In the genomic region with DNA sequence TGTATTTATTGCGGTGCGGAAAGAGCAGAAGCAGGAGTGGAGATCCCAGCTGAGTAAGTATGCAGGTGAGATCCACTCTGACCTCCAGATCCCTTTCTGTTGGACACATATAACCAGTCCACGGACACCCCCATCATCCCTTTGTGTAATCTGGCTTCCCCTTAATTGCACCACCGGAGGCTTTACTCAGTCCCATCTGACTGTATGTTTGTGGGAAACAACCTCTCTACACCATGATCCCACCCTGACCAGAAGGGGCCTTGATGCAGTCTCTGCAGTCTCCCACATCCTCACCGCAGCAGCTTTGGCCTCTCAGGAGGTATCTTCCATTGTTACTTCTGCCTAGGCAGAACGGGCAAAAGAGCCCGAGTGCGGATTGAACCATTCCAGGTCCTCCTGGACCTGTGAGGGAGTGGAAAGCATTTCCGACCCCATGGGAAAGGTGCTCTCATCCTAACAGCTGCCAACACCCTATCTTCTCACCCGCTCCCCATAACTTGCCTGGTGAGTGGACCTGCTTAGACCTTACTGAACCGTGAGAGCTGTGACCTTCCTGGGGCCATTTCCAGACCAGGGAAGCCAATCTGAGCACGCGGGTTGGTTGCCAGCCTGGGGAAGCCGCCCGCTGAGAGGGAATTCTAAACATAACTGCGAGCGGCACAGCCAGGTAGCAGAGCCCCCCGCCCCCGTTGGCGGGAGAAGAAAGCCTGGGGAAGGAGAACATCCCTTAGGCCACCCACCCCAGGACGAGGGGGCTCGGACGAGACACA, we compare ENCODE assay signal across 10 cellular contexts. TPM values are rescaled to one million over a fixed set of nuclear protein-coding genes. Genes with fewer than 3 reads are reported as not detected.
DNase-seq lines count a peak whose midpoint lies in the region; ATAC-seq and TF ChIP-seq lines count a peak whose summit lies in the region.
"Had no signal": no experiment of that assay in that cellular context is flagged by ENCODE, and none has a peak within 500 bp of the region (broad histone marks: within the 10 kb centered on the region; RNA-seq: fewer than 3 reads in every experiment).

No MANE protein-coding gene starts in this region.

- H3K4me1 Mint-ChIP-seq in Caco-2 (ENCODE audit: low read depth, unreplicated experiment) = peaks cover 14% of the 10 kb centered on the region

- H3K9me3 ChIP-seq in Caco-2 (no peaks in the 10 kb centered on the region), iPS-18c (ENCODE audit: control insufficient read depth, insufficient read depth, low read length) (no peaks in the 10 kb centered on the region), parathyroid adenoma (ENCODE audit: control insufficient read depth, low read length) (no peaks in the 10 kb centered on the region), OCI-LY7 (ENCODE audit: low read length) (no peaks in the 10 kb centered on the region)

- H3K4me2 ChIP-seq in parathyroid adenoma (ENCODE audit: low read length) (peak overlapping the region; percentile 64), OCI-LY7 (ENCODE audit: low read length) (no peak overlapping the region)

- H4K20me1 ChIP-seq in OCI-LY7 (ENCODE audit: insufficient read depth, low read length) = no peaks in the 10 kb centered on the region

- H3K36me3 ChIP-seq in Caco-2 (ENCODE audit: control insufficient read depth, insufficient read depth, low read length) (no peaks in the 10 kb centered on the region), parathyroid adenoma (ENCODE audit: control insufficient read depth, insufficient read depth, low read length) (no peaks in the 10 kb centered on the region), OCI-LY7 (ENCODE audit: insufficient read depth, low read length) (no peaks in the 10 kb centered on the region)

- H3K9me3 Mint-ChIP-seq in Caco-2 (ENCODE audit: unreplicated experiment) = no peaks in the 10 kb centered on the region

- intact Hi-C loops in Caco-2 (cut with micrococcal nuclease; ENCODE audit: unreplicated experiment) = no loop called here
- intact Hi-C loops in OCI-LY7 (cut with micrococcal nuclease; ENCODE audit: unreplicated experiment) = no loop called here

- H3K36me3 Mint-ChIP-seq in Caco-2 (ENCODE audit: insufficient read depth, unreplicated experiment) = peaks cover 10% of the 10 kb centered on the region

- H2AFZ ChIP-seq in parathyroid adenoma (peak overlapping the region; percentile 63), OCI-LY7 (ENCODE audit: low read length) (no peak overlapping the region)

- H3K9ac ChIP-seq in parathyroid adenoma = no peak overlapping the region

- BruUV-seq in Caco-2 (replicated peaks; lab: Mats Ljungman, UMichigan) = TSS peak; percentile 27
- no TSS peak for BruUV-seq in OCI-LY7 (replicated peaks; lab: Mats Ljungman, UMichigan)

- peak overlapping the region; percentile 53 for H3K27ac Mint-ChIP-seq in Caco-2 (ENCODE audit: unreplicated experiment)

- no peak for TF ChIP-seq CTCF in Caco-2 (IDR thresholded peaks at IDR 0.05; ENCODE audit: insufficient read depth in 1 of 2, low read depth in 1 of 2, low read length in 1 of 2, severe bottlenecking in 1 of 2, unreplicated experiment in 1 of 2)
- no peak for TF ChIP-seq CTCF in astrocyte of the cerebellum (IDR thresholded peaks at IDR 0.05; ENCODE audit: low read depth, low read length, missing control alignments)
- no peak for TF ChIP-seq CTCF in parathyroid adenoma (IDR thresholded peaks at IDR 0.05)
- TF ChIP-seq CTCF in OCI-LY7 (conservative IDR thresholded peaks at IDR 0.05; ENCODE audit: low read length) = no peak

- in situ Hi-C loops in astrocyte of the cerebellum (cut with HindIII; ENCODE audit: low sequenced_read_pairs) = no loop called here

- peak overlapping the region; percentile 78 for H3K4me3 ChIP-seq in Caco-2 (ENCODE audit: low read depth, low read length)
- H3K4me3 ChIP-seq in astrocyte of the cerebellum (ENCODE audit: low read depth, low read length) = peak overlapping the region; percentile 65
- H3K4me3 ChIP-seq in iPS-18c (ENCODE audit: insufficient read depth, low read depth, low read length) = peak overlapping the region; percentile 65
- H3K4me3 ChIP-seq in parathyroid adenoma (ENCODE audit: low read depth, low read length) = peak overlapping the region; percentile 46
- no peak overlapping the region for H3K4me3 ChIP-seq in OCI-LY7 (ENCODE audit: low read depth, low read length, poor library complexity, severe bottlenecking)

- no peaks in the 10 kb centered on the region for H3K4me1 ChIP-seq in Caco-2
- H3K4me1 ChIP-seq in parathyroid adenoma = no peaks in the 10 kb centered on the region
- H3K4me1 ChIP-seq in OCI-LY7 (ENCODE audit: insufficient read depth, low read length, poor library complexity, severe bottlenecking) = no peaks in the 10 kb centered on the region

- no peaks in the 10 kb centered on the region for H3K9me2 ChIP-seq in OCI-LY7 (ENCODE audit: insufficient read depth, low read length)

- H3K4me3 Mint-ChIP-seq in Caco-2 (ENCODE audit: unreplicated experiment) = peak overlapping the region; percentile 91

- POLR2A ChIA-PET in Caco-2 (lab: Charles Lee) = no interaction called here
- POLR2A ChIA-PET in OCI-LY7 (lab: Charles Lee) = no interaction called here

- H3K27ac ChIP-seq in parathyroid adenoma = peak overlapping the region; percentile 30
- H3K27ac ChIP-seq in OCI-LY7 (ENCODE audit: low read depth, low read length, poor library complexity, severe bottlenecking) = no peak overlapping the region

- no peak for ATAC-seq in GM19467 (IDR thresholded peaks at IDR 0.05; ENCODE audit: unreplicated experiment)

- H3K27me3 ChIP-seq in Caco-2 (replicated peaks; ENCODE audit: control insufficient read depth, insufficient read depth, low read length) = no peaks in the 10 kb centered on the region
- no peaks in the 10 kb centered on the region for H3K27me3 ChIP-seq in parathyroid adenoma (ENCODE audit: control insufficient read depth, insufficient read depth, low read length)

- CTCF ChIA-PET in Caco-2 (lab: Charles Lee) (no interaction called here), OCI-LY7 (lab: Charles Lee; ENCODE audit: unreplicated experiment) (no interaction called here)

- peaks cover 7% of the 10 kb centered on the region for H3K27me3 Mint-ChIP-seq in Caco-2 (ENCODE audit: insufficient read depth, unreplicated experiment)

- no peak for DNase-seq in Caco-2
- DNase-seq in astrocyte of the cerebellum (ENCODE audit: low read depth) = no peak
- DNase-seq in OCI-LY7 (ENCODE audit: low spot score) = no peak
- DNase-seq in DMS53 treated with DMSO at 0.1 percent for 48 hours (lab: John Stamatoyannopoulos, UW; ENCODE audit: unreplicated experiment) = no peak
- DNase-seq in ureter (ENCODE audit: low spot score) = no peak
- DNase-seq: left cardiac atrium, NCI-H1930 had no signal

- H3K79me2 ChIP-seq in parathyroid adenoma = no peaks in the 10 kb centered on the region
- H3K79me2 ChIP-seq in OCI-LY7 (ENCODE audit: insufficient read depth, low read depth, low read length) = no peaks in the 10 kb centered on the region

RNA-seq across cellular contexts. Expression of a gene that starts 1.1 kb away (rescaled TPM):
- 2.2 and 2.5 TPM in 2 replicates for total RNA-seq in Caco-2 (2022)
- not detected in 2 replicates for total RNA-seq in OCI-LY7 (2014; rRNA removed; shearing (Covaris generic))
- total RNA-seq in OCI-LY7 (2022) = not detected in 2 replicates
- 89.1 TPM for total RNA-seq in ureter

Comparison
In these comparisons a context has a peak if more than half of its experiments do, and no peak if none do; other contexts are left out.
1. RNA of a gene that starts 1.1 kb away (total RNA-seq): 89.1 TPM in ureter (single experiment); 2.2 to 2.5 TPM in Caco-2 and not detected in OCI-LY7; every median in the first group is over 10 times any median in the second.